Comparison of ENCODE assay signal across 12 cellular contexts in the genomic region with DNA sequence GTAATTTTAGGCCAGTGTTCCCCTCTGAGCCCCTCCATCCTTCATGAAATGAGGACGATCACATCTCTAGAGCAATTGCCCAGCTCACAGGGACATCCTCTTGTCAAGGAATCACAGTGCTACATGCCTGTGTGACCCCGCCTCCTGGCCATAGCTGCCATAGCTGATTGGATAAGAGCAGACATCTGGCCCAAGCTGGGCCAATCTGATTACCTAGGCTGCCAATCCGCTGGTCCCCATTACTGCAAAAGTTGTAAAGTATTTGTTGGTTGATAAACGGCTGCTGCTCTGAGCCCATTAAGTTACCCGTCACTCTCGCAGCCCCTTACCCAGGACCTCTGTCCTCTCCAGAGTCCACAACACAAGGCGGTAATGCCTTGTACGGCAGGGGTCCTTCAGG. TPM values are rescaled to one million over a fixed set of nuclear protein-coding genes. Genes with fewer than 3 reads are reported as not detected.
"Had no signal": no experiment of that assay in that cellular context is flagged by ENCODE, and none has a peak within 500 bp of the region (broad histone marks: within the 10 kb centered on the region; RNA-seq: fewer than 3 reads in every experiment).

No MANE protein-coding gene starts in this region.

- H3K4me3 ChIP-seq: breast epithelium, heart left ventricle had no signal

- ATAC-seq: activated CD4-positive, CD25-positive, alpha-beta regulatory T cell treated with anti-CD3 and anti-CD28 coated beads, Interleukin-2, amount 50 U/mL, for 24 hours; heart left ventricle; left lobe of liver; naive thymus-derived CD8-positive, alpha-beta T cell; stimulated activated effector memory CD8-positive, alpha-beta T cell treated with anti-CD3 and anti-CD28 coated beads, Interleukin-12 subunit alpha, Interleukin-12 subunit beta, amount 100 ng/mL, for 72 hours had no signal

- DNase-seq: activated naive CD4-positive, alpha-beta T cell; aorta; effector memory CD4-positive, alpha-beta T cell; heart left ventricle; naive thymus-derived CD8-positive, alpha-beta T cell had no signal

RNA-seq across cellular contexts. Expression of a gene that starts 8.3 kb away (rescaled TPM):
- total RNA-seq: activated CD8-positive, alpha-beta memory T cell treated with anti-CD3 and anti-CD28 coated beads for 36 hours; fibroblast of lung; left lobe of liver; ureter had no signal

RNA-seq across cellular contexts. Expression of a gene that starts 24.1 kb away (rescaled TPM):
- total RNA-seq: fibroblast of lung had no signal

RNA-seq across cellular contexts. Expression of a gene that starts 27.7 kb away (rescaled TPM):
- total RNA-seq: aorta, breast epithelium, fibroblast of lung, ureter had no signal
